ENCODE assay signal across 1 cellular context in genomic region chr16:14373406-14373805, GRCh38.
TF ChIP-seq lines count a peak whose summit lies in the region.

No MANE protein-coding gene starts in this region.

TF ChIP-seq in HCT116, 20 proteins besides CTCF, POLR2A, EP300 and RAD21 (continued from another document):
- TF ChIP-seq REST (IDR thresholded peaks at IDR 0.05; ENCODE audit: low read depth) (no peak), ZFX (IDR thresholded peaks at IDR 0.05) (no peak), CEBPB (IDR thresholded peaks at IDR 0.05; ENCODE audit: low read depth) (no peak), TCF7L2 (IDR thresholded peaks at IDR 0.05; ENCODE audit: borderline replicate concordance, extremely low read depth, insufficient read depth, insufficient read length) (no peak), CBX3 (IDR thresholded peaks at IDR 0.05; ENCODE audit: low read depth) (no peak), MAX (IDR thresholded peaks at IDR 0.05) (no peak), ZNF274 (IDR thresholded peaks at IDR 0.05; ENCODE audit: low read depth, low read length) (no peak), ATF3 (IDR thresholded peaks at IDR 0.05) (no peak), POLR2AphosphoS5 (IDR thresholded peaks at IDR 0.05; ENCODE audit: low read depth, low read length) (no peak), SIN3A (IDR thresholded peaks at IDR 0.05; ENCODE audit: low read depth) (no peak), SP1 (IDR thresholded peaks at IDR 0.05; ENCODE audit: low read depth) (no peak), EZH2 (IDR thresholded peaks at IDR 0.05) (no peak), EZH2phosphoT487 (IDR thresholded peaks at IDR 0.05; ENCODE audit: borderline replicate concordance) (no peak), YY1 (IDR thresholded peaks at IDR 0.05; ENCODE audit: extremely low read depth, insufficient replicate concordance, low read depth, low read length) (no peak), SRF (IDR thresholded peaks at IDR 0.05; ENCODE audit: low read depth) (no peak), EGR1 (IDR thresholded peaks at IDR 0.05; ENCODE audit: low read depth) (no peak), FOSL1 (IDR thresholded peaks at IDR 0.05; ENCODE audit: low read depth) (no peak), ZBTB33 (IDR thresholded peaks at IDR 0.05; ENCODE audit: extremely low read depth, insufficient replicate concordance, low read length) (no peak)
